ENCODE assay signal across 11 cellular contexts in the genomic region with DNA sequence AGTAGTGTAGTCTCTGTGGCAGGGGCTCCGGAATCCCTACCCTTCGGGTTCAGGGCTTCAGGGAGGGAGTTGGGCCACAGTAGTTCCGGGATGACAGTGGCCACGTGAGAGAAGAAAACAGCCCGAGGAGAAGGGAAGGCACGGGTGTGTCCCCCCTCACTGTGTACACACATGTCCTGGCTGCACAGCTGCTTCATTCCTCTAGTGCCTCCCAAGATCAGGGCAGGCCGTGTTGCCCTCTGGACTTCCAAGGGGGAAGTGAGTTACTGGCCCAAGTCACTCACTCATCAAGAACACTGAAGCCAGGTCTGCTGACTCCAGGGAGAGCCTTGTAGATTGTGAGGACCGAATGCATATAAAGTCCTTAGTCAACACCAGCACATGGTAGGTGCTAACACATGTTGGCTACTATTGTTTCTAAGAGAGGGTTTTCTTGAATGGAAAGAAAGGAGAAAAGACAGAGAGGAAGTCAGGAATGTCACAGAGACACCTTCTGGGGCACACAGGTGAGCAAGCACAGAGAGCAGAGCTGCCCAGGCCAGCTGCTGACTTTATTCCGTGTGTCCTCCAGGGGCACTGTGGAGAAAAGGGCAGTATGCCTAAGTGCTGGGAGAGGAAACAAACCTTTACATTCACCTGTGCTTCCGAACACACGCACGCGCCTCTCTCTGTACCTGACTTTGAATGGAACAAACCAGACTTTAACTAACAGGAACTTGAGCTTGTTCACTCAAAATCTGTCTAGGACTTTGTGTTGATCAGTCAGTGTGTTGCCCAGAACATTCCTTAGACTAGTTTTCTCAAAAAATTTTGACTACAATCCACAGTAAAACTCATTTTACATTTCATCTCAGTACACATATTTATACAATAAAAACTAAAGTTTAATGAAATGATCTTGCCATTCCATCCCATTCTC. TPM values are rescaled to one million over a fixed set of nuclear protein-coding genes. Genes with fewer than 3 reads are reported as not detected.
A peak's percentile ranks its signal among the peaks of the same experiment; 100 is the strongest.
DNase-seq lines count a peak whose midpoint lies in the region; ATAC-seq and TF ChIP-seq lines count a peak whose summit lies in the region.
"Had no signal": no experiment of that assay in that cellular context is flagged by ENCODE, and none has a peak within 500 bp of the region (broad histone marks: within the 10 kb centered on the region; RNA-seq: fewer than 3 reads in every experiment).

No MANE protein-coding gene starts in this region.

- H3K79me2 ChIP-seq in DOHH2 (ENCODE audit: control insufficient read depth, low read length) = no peaks in the 10 kb centered on the region

- H3F3A ChIP-seq in DOHH2 (ENCODE audit: control insufficient read depth, insufficient read depth) = no peaks in the 10 kb centered on the region

- no peaks in the 10 kb centered on the region for H3K9me3 ChIP-seq in DOHH2 (ENCODE audit: control insufficient read depth, insufficient read depth, low read length)
- no peaks in the 10 kb centered on the region for H3K9me3 ChIP-seq in CD8-positive, alpha-beta memory T cell (ENCODE audit: low read length)
- H3K9me3 ChIP-seq: suprapubic skin had no signal

- peaks cover 8% of the 10 kb centered on the region for H3K27me3 Mint-ChIP-seq in nephron (ENCODE audit: low read depth)
- H3K27me3 Mint-ChIP-seq in CD8-positive, alpha-beta memory T cell = peaks cover 0 to 5% of the 10 kb centered on the region in 2 donors
- H3K27me3 Mint-ChIP-seq: activated naive CD4-positive, alpha-beta T cell treated with anti-CD3 and anti-CD28 coated beads, Interleukin-2, amount 10 ng/mL, durations not matched to agents 7 days and 5 days had no signal

- H3K4me1 ChIP-seq in DOHH2 (ENCODE audit: control insufficient read depth, low read length) = no peaks in the 10 kb centered on the region
- H3K4me1 ChIP-seq in CD8-positive, alpha-beta memory T cell (ENCODE audit: insufficient read depth, low read length) = no peaks in the 10 kb centered on the region
- H3K4me1 ChIP-seq: suprapubic skin had no signal

- H4K20me1 ChIP-seq in DOHH2 (ENCODE audit: control insufficient read depth, insufficient read depth, low read depth, low read length) = no peaks in the 10 kb centered on the region

- H3K9me2 ChIP-seq in DOHH2 (replicated peaks; ENCODE audit: control insufficient read depth, low read length) = no peaks in the 10 kb centered on the region

- peak; percentile 30 for TF ChIP-seq CTCF in DOHH2 (IDR thresholded peaks at IDR 0.05; ENCODE audit: low read depth, low read length, poor library complexity, severe bottlenecking)
- peak in 1 of 3 experiments; percentile 20 for TF ChIP-seq CTCF in nephron (IDR thresholded peaks at IDR 0.05; ENCODE audit: unreplicated experiment in 3 of 3)

- no peaks in the 10 kb centered on the region for H3K9me3 Mint-ChIP-seq in nephron
- H3K9me3 Mint-ChIP-seq in CD8-positive, alpha-beta memory T cell = no peaks in the 10 kb centered on the region
- H3K9me3 Mint-ChIP-seq: activated naive CD4-positive, alpha-beta T cell treated with anti-CD3 and anti-CD28 coated beads, Interleukin-2, amount 10 ng/mL, durations not matched to agents 7 days and 5 days had no signal

- H3K4me2 ChIP-seq in DOHH2 (ENCODE audit: low read length) = no peak overlapping the region
- H3K4me2 ChIP-seq: KMS-11 had no signal

- H3K36me3 ChIP-seq in DOHH2 (ENCODE audit: control insufficient read depth, low read length) = peaks cover 7% of the 10 kb centered on the region; the same call in 1 of the 2 replicates
- H3K36me3 ChIP-seq in CD8-positive, alpha-beta memory T cell (ENCODE audit: insufficient read depth, low read length) = no peaks in the 10 kb centered on the region

- CTCF ChIA-PET in CD8-positive, alpha-beta memory T cell (lab: Charles Lee) = no interaction called here

- POLR2A ChIA-PET in CD8-positive, alpha-beta memory T cell (lab: Charles Lee) = no interaction called here

- H3K27me3 ChIP-seq in DOHH2 (ENCODE audit: control insufficient read depth, low read length) = no peaks in the 10 kb centered on the region
- no peaks in the 10 kb centered on the region for H3K27me3 ChIP-seq in CD8-positive, alpha-beta memory T cell (ENCODE audit: insufficient read depth, low read length, poor library complexity, severe bottlenecking)
- H3K27me3 ChIP-seq: suprapubic skin had no signal

- H3K4me3 ChIP-seq in DOHH2 (ENCODE audit: low read length) = no peak overlapping the region
- no peak overlapping the region for H3K4me3 ChIP-seq in CD8-positive, alpha-beta memory T cell (ENCODE audit: low read length)
- H3K4me3 ChIP-seq: suprapubic skin had no signal

- ATAC-seq in HG02870 (IDR thresholded peaks at IDR 0.05; ENCODE audit: unreplicated experiment) = no peak

- peaks cover 44% of the 10 kb centered on the region for H3K4me1 Mint-ChIP-seq in nephron
- no peaks in the 10 kb centered on the region for H3K4me1 Mint-ChIP-seq in CD8-positive, alpha-beta memory T cell
- H3K4me1 Mint-ChIP-seq: activated naive CD4-positive, alpha-beta T cell treated with anti-CD3 and anti-CD28 coated beads, Interleukin-2, amount 10 ng/mL, durations not matched to agents 7 days and 5 days had no signal

- H3K4me3 Mint-ChIP-seq in nephron = peak overlapping the region in 1 of 3 experiments; percentile 35
- no peak overlapping the region for H3K4me3 Mint-ChIP-seq in CD8-positive, alpha-beta memory T cell
- H3K4me3 Mint-ChIP-seq: activated naive CD4-positive, alpha-beta T cell treated with anti-CD3 and anti-CD28 coated beads, Interleukin-2, amount 10 ng/mL, durations not matched to agents 7 days and 5 days had no signal

- peaks cover 23% of the 10 kb centered on the region for H3K36me3 Mint-ChIP-seq in nephron (ENCODE audit: low read depth)
- peaks cover 2 to 22% (median 7%) of the 10 kb centered on the region in 3 donors for H3K36me3 Mint-ChIP-seq in CD8-positive, alpha-beta memory T cell

- no peak overlapping the region for H3K27ac ChIP-seq in DOHH2 (ENCODE audit: low read depth, low read length)
- no peak overlapping the region for H3K27ac ChIP-seq in CD8-positive, alpha-beta memory T cell (ENCODE audit: low read depth, low read length)
- H3K27ac ChIP-seq: KMS-11, suprapubic skin had no signal

- peak; percentile 31 for DNase-seq in NCI-H2107 (lab: John Stamatoyannopoulos, UW)
- DNase-seq in dermis blood vessel endothelial cell = peak; percentile 32
- DNase-seq in CD8-positive, alpha-beta memory T cell = no peak
- no peak for DNase-seq in stimulated activated CD4-positive, alpha-beta T cell treated with anti-CD3 and anti-CD28 coated beads, Interleukin-4, amount 100 ng/mL, for 4 hours
- no peak for DNase-seq in glomerular visceral epithelial cell (ENCODE audit: extremely low spot score)
- DNase-seq: activated naive CD4-positive, alpha-beta T cell treated with anti-CD3 and anti-CD28 coated beads, Interleukin-2, amount 10 ng/mL, durations not matched to agents 7 days and 5 days had no signal

- H3K27ac Mint-ChIP-seq in nephron = peak overlapping the region; percentile 6 to 82 (median 28)
- peak overlapping the region in 3 of 8 donors; percentile 3 to 86 (median 56) for H3K27ac Mint-ChIP-seq in CD8-positive, alpha-beta memory T cell
- H3K27ac Mint-ChIP-seq: activated naive CD4-positive, alpha-beta T cell treated with anti-CD3 and anti-CD28 coated beads, Interleukin-2, amount 10 ng/mL, durations not matched to agents 7 days and 5 days had no signal

RNA-seq across cellular contexts. Expression of gene LHX4, which starts 40.0 kb away (rescaled TPM):
- total RNA-seq in dermis blood vessel endothelial cell = not detected in 2 replicates
- total RNA-seq in CD8-positive, alpha-beta memory T cell = not detected
- 0.08 TPM for polyA plus RNA-seq in CD8-positive, alpha-beta memory T cell

Comparison
In these comparisons a context has a peak if more than half of its experiments do, and no peak if none do; other contexts are left out.
1. DNase-seq: peak in NCI-H2107 (single experiment) and dermis blood vessel endothelial cell (single experiment); none in CD8-positive, alpha-beta memory T cell (0 of 5), stimulated activated CD4-positive, alpha-beta T cell treated with anti-CD3 and anti-CD28 coated beads, Interleukin-4, amount 100 ng/mL, for 4 hours (0 of 2) and glomerular visceral epithelial cell (single experiment).